ENCODE assay signal across 12 cellular contexts in the genomic region with DNA sequence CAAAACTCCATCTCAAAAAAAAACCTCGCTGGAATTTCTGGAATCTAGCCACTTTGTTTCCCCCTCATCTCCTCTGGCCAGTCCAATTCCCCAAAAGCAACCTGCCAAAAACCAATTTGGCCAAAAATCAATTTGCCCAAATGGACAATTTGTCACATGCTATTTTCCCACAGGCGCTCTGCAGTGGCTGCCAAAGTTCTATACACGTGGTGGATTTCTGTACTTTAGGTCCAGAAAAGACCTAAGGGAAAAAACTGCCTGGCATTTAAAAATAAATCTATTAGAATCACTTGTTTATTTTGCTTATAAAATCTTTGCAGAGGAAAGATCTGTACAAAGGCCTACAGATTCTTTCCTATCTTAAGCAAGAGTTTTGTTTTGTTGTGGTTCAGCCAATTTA.
DNase-seq lines count a peak whose midpoint lies in the region; ATAC-seq and TF ChIP-seq lines count a peak whose summit lies in the region.
"Had no signal": no experiment of that assay in that cellular context is flagged by ENCODE, and none has a peak within 500 bp of the region (broad histone marks: within the 10 kb centered on the region; RNA-seq: fewer than 3 reads in every experiment).

No MANE protein-coding gene starts in this region.

- H3K27me3 ChIP-seq in layer of hippocampus (ENCODE audit: control insufficient read depth, insufficient read depth, low read length) (no peaks in the 10 kb centered on the region), tibial artery (no peaks in the 10 kb centered on the region)
- H3K27me3 ChIP-seq: hepatocyte had no signal

- peak overlapping the region; percentile 57 for H3K27ac ChIP-seq in layer of hippocampus (ENCODE audit: low read depth, low read length)
- H3K27ac ChIP-seq in tibial artery, result peak overlapping the region; percentile 52 to 60
- H3K27ac ChIP-seq: hepatocyte had no signal

- no peak for TF ChIP-seq POLR2A in GM18505 (IDR thresholded peaks at IDR 0.05; ENCODE audit: borderline replicate concordance, extremely low read depth, insufficient read depth, insufficient read length)

- H3K27me3 Mint-ChIP-seq in activated naive CD4-positive, alpha-beta T cell treated with anti-CD3 and anti-CD28 coated beads, Interleukin-2, amount 10 ng/mL, durations not matched to agents 7 days and 5 days, result peaks cover 13% of the 10 kb centered on the region
- H3K27me3 Mint-ChIP-seq in activated naive CD8-positive, alpha-beta T cell treated with anti-CD3 and anti-CD28 coated beads, Interleukin-2, amount 10 ng/mL, durations not matched to agents 7 days and 5 days, result peaks cover 18% of the 10 kb centered on the region

- H3K4me3 Mint-ChIP-seq in activated naive CD4-positive, alpha-beta T cell treated with anti-CD3 and anti-CD28 coated beads, Interleukin-2, amount 10 ng/mL, durations not matched to agents 7 days and 5 days, result peak overlapping the region; percentile 63
- peak overlapping the region; percentile 69 for H3K4me3 Mint-ChIP-seq in activated naive CD8-positive, alpha-beta T cell treated with anti-CD3 and anti-CD28 coated beads, Interleukin-2, amount 10 ng/mL, durations not matched to agents 7 days and 5 days

- H3K36me3 Mint-ChIP-seq in activated naive CD4-positive, alpha-beta T cell treated with anti-CD3 and anti-CD28 coated beads, Interleukin-2, amount 10 ng/mL, durations not matched to agents 7 days and 5 days, result peaks cover 23% of the 10 kb centered on the region
- peaks cover 14% of the 10 kb centered on the region for H3K36me3 Mint-ChIP-seq in activated naive CD8-positive, alpha-beta T cell treated with anti-CD3 and anti-CD28 coated beads, Interleukin-2, amount 10 ng/mL, durations not matched to agents 7 days and 5 days

- intact Hi-C loops in tibial artery (cut with DNase I; ENCODE audit: low total_unique reads), result no loop called here

- no peak for ATAC-seq in activated naive CD8-positive, alpha-beta T cell treated with anti-CD3 and anti-CD28 coated beads, Interleukin-2, amount 10 ng/mL, durations not matched to agents 7 days and 5 days (ENCODE audit: low read depth)
- no peak for ATAC-seq in GM18505 (IDR thresholded peaks at IDR 0.05; ENCODE audit: unreplicated experiment)

- POLR2A ChIA-PET in activated naive CD8-positive, alpha-beta T cell treated with anti-CD3 and anti-CD28 coated beads, Interleukin-2, amount 10 ng/mL, durations not matched to agents 7 days and 5 days (lab: Charles Lee), result interaction anchor here (0.7 to 1.6 kb wide), 3 partner anchors 9 to 80 kb away, joined by 3 to 5 read pairs (median 3); a partner anchor contains a TSS

- peaks cover 35% of the 10 kb centered on the region for H3K9me3 Mint-ChIP-seq in activated naive CD4-positive, alpha-beta T cell treated with anti-CD3 and anti-CD28 coated beads, Interleukin-2, amount 10 ng/mL, durations not matched to agents 7 days and 5 days
- peaks cover 17% of the 10 kb centered on the region for H3K9me3 Mint-ChIP-seq in activated naive CD8-positive, alpha-beta T cell treated with anti-CD3 and anti-CD28 coated beads, Interleukin-2, amount 10 ng/mL, durations not matched to agents 7 days and 5 days

- H3K4me1 ChIP-seq in tibial artery, result peaks cover 0 to 25% (median 17%) of the 10 kb centered on the region in 4 donors

- no peak overlapping the region for H3K4me3 ChIP-seq in tibial artery
- H3K4me3 ChIP-seq: hepatocyte had no signal

- CTCF ChIA-PET in activated naive CD4-positive, alpha-beta T cell treated with anti-CD3 and anti-CD28 coated beads, Interleukin-2, amount 10 ng/mL, durations not matched to agents 7 days and 5 days (lab: Charles Lee), result interaction anchor here (3.0 kb wide), 1 partner anchor 23 kb away, joined by 12 read pairs; no protein-coding TSS in a partner anchor

- H3K4me1 Mint-ChIP-seq in activated naive CD4-positive, alpha-beta T cell treated with anti-CD3 and anti-CD28 coated beads, Interleukin-2, amount 10 ng/mL, durations not matched to agents 7 days and 5 days, result peaks cover 53% of the 10 kb centered on the region
- peaks cover 20% of the 10 kb centered on the region for H3K4me1 Mint-ChIP-seq in activated naive CD8-positive, alpha-beta T cell treated with anti-CD3 and anti-CD28 coated beads, Interleukin-2, amount 10 ng/mL, durations not matched to agents 7 days and 5 days

- peaks cover 4 to 16% (median 15%) of the 10 kb centered on the region in 3 donors for H3K9me3 ChIP-seq in tibial artery

- TF ChIP-seq CTCF in tibial artery (IDR thresholded peaks at IDR 0.05), result no peak

- peak overlapping the region; percentile 99 for H3K27ac Mint-ChIP-seq in activated naive CD4-positive, alpha-beta T cell treated with anti-CD3 and anti-CD28 coated beads, Interleukin-2, amount 10 ng/mL, durations not matched to agents 7 days and 5 days
- peak overlapping the region; percentile 91 for H3K27ac Mint-ChIP-seq in activated naive CD8-positive, alpha-beta T cell treated with anti-CD3 and anti-CD28 coated beads, Interleukin-2, amount 10 ng/mL, durations not matched to agents 7 days and 5 days

- no peak for DNase-seq in activated naive CD4-positive, alpha-beta T cell treated with anti-CD3 and anti-CD28 coated beads, Interleukin-2, amount 10 ng/mL, durations not matched to agents 7 days and 5 days
- DNase-seq in activated naive CD4-positive, alpha-beta T cell treated with Interleukin-2 at 50 U/mL for 16 hours, result no peak
- no peak for DNase-seq in activated naive CD8-positive, alpha-beta T cell treated with anti-CD3 and anti-CD28 coated beads, Interleukin-2, amount 10 ng/mL, durations not matched to agents 7 days and 5 days
- no peak for DNase-seq in tibial artery
- DNase-seq in NCI-H526 (lab: John Stamatoyannopoulos, UW), result no peak
- DNase-seq in NCI-H345 treated with DMSO at 0.1 percent for 48 hours (lab: John Stamatoyannopoulos, UW; ENCODE audit: unreplicated experiment), result no peak
- DNase-seq: EL; NCI-H146; stimulated activated CD4-positive, alpha-beta T cell treated with anti-CD3 and anti-CD28 coated beads, Interleukin-12 subunit alpha, Interleukin-12 subunit beta, amount 100 ng/mL, for 4 hours had no signal

- no peaks in the 10 kb centered on the region for H3K36me3 ChIP-seq in tibial artery
